Comparison of ENCODE assay signal across 19 cellular contexts in the genomic region with DNA sequence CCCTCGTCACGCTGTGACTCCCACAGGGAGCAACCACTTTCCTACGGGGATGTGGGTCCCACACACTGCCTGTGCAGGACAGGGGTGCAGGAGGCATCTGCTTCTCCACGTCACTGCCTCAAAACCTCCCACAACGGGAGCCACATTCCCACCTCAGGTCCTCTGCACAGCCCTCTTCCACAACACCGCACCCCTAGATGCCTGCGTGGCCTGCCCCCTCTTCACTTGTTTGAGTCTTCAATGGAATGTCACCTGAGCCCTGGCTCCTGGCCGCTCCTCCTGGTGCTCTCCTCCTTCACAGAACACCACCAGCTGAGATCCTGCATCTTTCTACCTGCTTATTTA.
DNase-seq lines count a peak whose midpoint lies in the region; TF ChIP-seq lines count a peak whose summit lies in the region.
"Had no signal": no experiment of that assay in that cellular context is flagged by ENCODE, and none has a peak within 500 bp of the region (broad histone marks: within the 10 kb centered on the region; RNA-seq: fewer than 3 reads in every experiment).

No MANE protein-coding gene starts in this region.

- peak overlapping the region; percentile 90 for H3K27ac ChIP-seq in DOHH2 (ENCODE audit: low read depth, low read length)
- H3K27ac ChIP-seq in iPS DF 6.9 (ENCODE audit: low read length), result no peak overlapping the region
- H3K27ac ChIP-seq in neural progenitor cell, result no peak overlapping the region
- no peak overlapping the region for H3K27ac ChIP-seq in mesenchymal stem cell (ENCODE audit: low read length, poor library complexity, severe bottlenecking)
- H3K27ac ChIP-seq: right lobe of liver had no signal

- no peak overlapping the region for H3K18ac ChIP-seq in mesenchymal stem cell (ENCODE audit: low read depth in 1 of 2, low read length in 2 of 2)

- no peak overlapping the region for H2AK5ac ChIP-seq in mesenchymal stem cell (ENCODE audit: low read length, severe bottlenecking)

- H3K4me3 ChIP-seq in DOHH2 (ENCODE audit: low read length) (peak overlapping the region; percentile 35), iPS DF 6.9 (ENCODE audit: low read length) (no peak overlapping the region), neural progenitor cell (no peak overlapping the region), mesenchymal stem cell (ENCODE audit: insufficient read depth in 1 of 2, low read depth in 1 of 2, low read length in 2 of 2) (no peak overlapping the region)
- H3K4me3 ChIP-seq: heart left ventricle, mucosa of descending colon, right lobe of liver, uterus had no signal

- no peak overlapping the region for H4K91ac ChIP-seq in mesenchymal stem cell (ENCODE audit: low read length)

- peak; percentile 38 for DNase-seq in NCI-H69 (lab: John Stamatoyannopoulos, UW)
- peak; percentile 13 for DNase-seq in iPS DF 6.9 (ENCODE audit: low read depth, low spot score)
- peak; percentile 20 for DNase-seq in neural progenitor cell (ENCODE audit: low spot score)
- no peak for DNase-seq in mesenchymal stem cell
- DNase-seq in ACHN, result no peak
- DNase-seq in dermis blood vessel endothelial cell, result no peak
- no peak for DNase-seq in GM03348 (ENCODE audit: low spot score)
- DNase-seq: activated CD4-positive, alpha-beta T cell treated with anti-CD3 and anti-CD28 coated beads, Interleukin-2, amount 10 ng/mL, durations not matched to agents 24 days and 14 days; activated CD8-positive, alpha-beta memory T cell treated with anti-CD3 and anti-CD28 coated beads, Interleukin-2, amount 50 U/mL, for 48 hours; activated naive CD4-positive, alpha-beta T cell; Kasumi-1; kidney glomerular epithelial cell; mucosa of descending colon; NCI-H2227 treated with DMSO at 0.1 percent for 48 hours; stimulated activated CD4-positive, alpha-beta T cell treated with anti-CD3 and anti-CD28 coated beads, Interleukin-1b, Interleukin-23, amount 100 ng/mL, for 48 hours had no signal

- H3K9me3 ChIP-seq in DOHH2 (ENCODE audit: control insufficient read depth, insufficient read depth, low read length), result no peaks in the 10 kb centered on the region
- no peaks in the 10 kb centered on the region for H3K9me3 ChIP-seq in iPS DF 6.9 (ENCODE audit: control insufficient read depth, insufficient read depth, low read length)
- no peaks in the 10 kb centered on the region for H3K9me3 ChIP-seq in neural progenitor cell (ENCODE audit: low read depth)
- no peaks in the 10 kb centered on the region for H3K9me3 ChIP-seq in mesenchymal stem cell (ENCODE audit: control insufficient read depth, low read length)
- H3K9me3 ChIP-seq: heart left ventricle, mucosa of descending colon, right lobe of liver, uterus had no signal

- H3K4ac ChIP-seq in mesenchymal stem cell (ENCODE audit: low read depth in 1 of 2, low read length in 2 of 2), result no peak overlapping the region

- H3K4me1 ChIP-seq in DOHH2 (ENCODE audit: control insufficient read depth, low read length) (peaks cover 75% of the 10 kb centered on the region), iPS DF 6.9 (ENCODE audit: control insufficient read depth, insufficient read depth, low read length) (peaks cover 3% of the 10 kb centered on the region; the same call in 1 of the 2 replicates), neural progenitor cell (peaks cover 41% of the 10 kb centered on the region), mesenchymal stem cell (ENCODE audit: control insufficient read depth, insufficient read depth, low read depth, low read length) (peaks cover 32% of the 10 kb centered on the region)
- H3K4me1 ChIP-seq: right lobe of liver had no signal

- H3K79me1 ChIP-seq in mesenchymal stem cell (replicated peaks; ENCODE audit: low read length, poor library complexity, severe bottlenecking), result peaks cover 13% of the 10 kb centered on the region

- no peaks in the 10 kb centered on the region for H3K27me3 ChIP-seq in DOHH2 (ENCODE audit: control insufficient read depth, low read length)
- no peaks in the 10 kb centered on the region for H3K27me3 ChIP-seq in iPS DF 6.9 (ENCODE audit: control insufficient read depth, insufficient read depth, low read length)
- no peaks in the 10 kb centered on the region for H3K27me3 ChIP-seq in neural progenitor cell
- no peaks in the 10 kb centered on the region for H3K27me3 ChIP-seq in mesenchymal stem cell (ENCODE audit: control insufficient read depth in 1 of 2, insufficient read depth in 1 of 2, low read length in 2 of 2)
- H3K27me3 ChIP-seq: heart left ventricle, right lobe of liver, uterus had no signal

- peaks cover 10% of the 10 kb centered on the region for H3K36me3 Mint-ChIP-seq in neural progenitor cell

- H2BK12ac ChIP-seq in mesenchymal stem cell (ENCODE audit: low read length in 2 of 2), result no peak overlapping the region

- H2BK120ac ChIP-seq in mesenchymal stem cell (ENCODE audit: low read depth, low read length), result no peak overlapping the region

- no peak overlapping the region for H3K14ac ChIP-seq in mesenchymal stem cell (ENCODE audit: low read length in 2 of 2)

- no peak overlapping the region for H4K8ac ChIP-seq in mesenchymal stem cell (ENCODE audit: low read length)

- no peak overlapping the region for H2BK15ac ChIP-seq in mesenchymal stem cell (ENCODE audit: low read depth, poor library complexity, severe bottlenecking)

- H3K9ac ChIP-seq in neural progenitor cell, result no peak overlapping the region
- no peak overlapping the region for H3K9ac ChIP-seq in mesenchymal stem cell (ENCODE audit: low read length)

- no CpG with 5 or more reads among the region's 8 CpGs for WGBS in iPS DF 6.9 (ENCODE audit: insufficient coverage, insufficient read length)
- over 99% methylated on average over 8 of the region's 8 CpGs for WGBS in mesenchymal stem cell

- H3K9me2 ChIP-seq in DOHH2 (replicated peaks; ENCODE audit: control insufficient read depth, low read length), result no peaks in the 10 kb centered on the region

- H3K79me2 ChIP-seq in DOHH2 (ENCODE audit: control insufficient read depth, low read length) (peaks cover 22% of the 10 kb centered on the region), neural progenitor cell (ENCODE audit: low read depth) (peaks cover 8% of the 10 kb centered on the region)

- H3F3A ChIP-seq in DOHH2 (ENCODE audit: control insufficient read depth, insufficient read depth) (peaks cover 18% of the 10 kb centered on the region), neural progenitor cell (ENCODE audit: low read depth) (peaks cover 26% of the 10 kb centered on the region)

- H3K36me3 ChIP-seq in DOHH2 (ENCODE audit: control insufficient read depth, low read length) (peaks cover 16% of the 10 kb centered on the region), iPS DF 6.9 (ENCODE audit: control insufficient read depth, insufficient read depth, low read length) (no peaks in the 10 kb centered on the region), neural progenitor cell (no peaks in the 10 kb centered on the region), mesenchymal stem cell (ENCODE audit: control insufficient read depth in 1 of 2, insufficient read depth in 2 of 2, low read depth in 1 of 2, low read length in 2 of 2) (peaks cover 0 to 8% of the 10 kb centered on the region in 2 experiments)
- H3K36me3 ChIP-seq: heart left ventricle, right lobe of liver, uterus had no signal

- in situ Hi-C loops in ACHN (cut with HindIII; ENCODE audit: low pct_ligation_motif_present, low pct_unique_long_range_greater_than_20kb, low sequenced_read_pairs), result loop anchor here (10.0 kb wide), 1 partner anchor 84 kb away; no protein-coding TSS in a partner anchor

- peaks cover 44% of the 10 kb centered on the region for H3K4me1 Mint-ChIP-seq in neural progenitor cell

- H3K4me2 ChIP-seq in DOHH2 (ENCODE audit: low read length) (peak overlapping the region; percentile 62), neural progenitor cell (peak overlapping the region; percentile 11), mesenchymal stem cell (ENCODE audit: low read length, poor library complexity, severe bottlenecking) (no peak overlapping the region)

- no peaks in the 10 kb centered on the region for H3K9me3 Mint-ChIP-seq in neural progenitor cell
- H3K9me3 Mint-ChIP-seq: activated CD4-positive, alpha-beta T cell treated with anti-CD3 and anti-CD28 coated beads, Interleukin-2, amount 10 ng/mL, durations not matched to agents 24 days and 14 days had no signal

- H2BK5ac ChIP-seq in mesenchymal stem cell (ENCODE audit: low read depth, low read length, poor library complexity, severe bottlenecking), result no peak overlapping the region

- H3K23ac ChIP-seq in mesenchymal stem cell (ENCODE audit: low read length in 2 of 2), result no peak overlapping the region

- no peak overlapping the region for H3K4me3 Mint-ChIP-seq in neural progenitor cell
- H3K4me3 Mint-ChIP-seq: activated CD4-positive, alpha-beta T cell treated with anti-CD3 and anti-CD28 coated beads, Interleukin-2, amount 10 ng/mL, durations not matched to agents 24 days and 14 days had no signal

- H3K27ac Mint-ChIP-seq in neural progenitor cell, result peak overlapping the region; percentile 35
- H3K27ac Mint-ChIP-seq: activated CD4-positive, alpha-beta T cell treated with anti-CD3 and anti-CD28 coated beads, Interleukin-2, amount 10 ng/mL, durations not matched to agents 24 days and 14 days had no signal

- peaks cover 3% of the 10 kb centered on the region for H3K27me3 Mint-ChIP-seq in neural progenitor cell (ENCODE audit: insufficient read depth, low read depth)
- H3K27me3 Mint-ChIP-seq: activated CD4-positive, alpha-beta T cell treated with anti-CD3 and anti-CD28 coated beads, Interleukin-2, amount 10 ng/mL, durations not matched to agents 24 days and 14 days had no signal

- TF ChIP-seq CTCF in DOHH2 (IDR thresholded peaks at IDR 0.05; ENCODE audit: low read depth, low read length, poor library complexity, severe bottlenecking) (no peak), neural progenitor cell (IDR thresholded peaks at IDR 0.05) (no peak)

- H2AFZ ChIP-seq in neural progenitor cell (replicated peaks) (no peak overlapping the region), mesenchymal stem cell (ENCODE audit: low read depth, low read length) (no peak overlapping the region)

- no peaks in the 10 kb centered on the region for H4K20me1 ChIP-seq in DOHH2 (ENCODE audit: control insufficient read depth, insufficient read depth, low read depth, low read length)
- H4K20me1 ChIP-seq in neural progenitor cell (ENCODE audit: low read depth), result peaks cover 7% of the 10 kb centered on the region

Comparison
In these comparisons a context has a peak if more than half of its experiments do, and no peak if none do; other contexts are left out.
1. DNase-seq: peak in NCI-H69 (single experiment), iPS DF 6.9 (single experiment) and neural progenitor cell (single experiment); none in mesenchymal stem cell (single experiment), ACHN (single experiment), dermis blood vessel endothelial cell (single experiment) and GM03348 (single experiment).